Comparison of ENCODE assay signal across 27 cellular contexts in genomic region chr7:46282155-46282554, GRCh38.
A peak's percentile ranks its signal among the peaks of the same experiment; 100 is the strongest.
DNase-seq lines count a peak whose midpoint lies in the region; ATAC-seq, FAIRE-seq and TF ChIP-seq lines count a peak whose summit lies in the region.
"Had no signal": no experiment of that assay in that cellular context is flagged by ENCODE, and none has a peak within 500 bp of the region (broad histone marks: within the 10 kb centered on the region; RNA-seq: fewer than 3 reads in every experiment).

No MANE protein-coding gene starts in this region.

- H3K9me3 ChIP-seq in GM12878 (replicated peaks; ENCODE audit: control insufficient read depth, insufficient read depth, low read length), result no peaks in the 10 kb centered on the region
- no peaks in the 10 kb centered on the region for H3K9me3 ChIP-seq in tibial artery
- H3K9me3 ChIP-seq: A549, body of pancreas, gastroesophageal sphincter, MG63, uterus had no signal

- H3K27me3 ChIP-seq in GM12878 (replicated peaks in 1 of 2; ENCODE audit: control insufficient read depth in 2 of 2, insufficient read depth in 2 of 2, low read length in 1 of 2), result no peaks in the 10 kb centered on the region
- H3K27me3 ChIP-seq in tibial artery, result no peaks in the 10 kb centered on the region
- H3K27me3 ChIP-seq: body of pancreas, gastroesophageal sphincter, MG63, uterus had no signal

- CTCF ChIA-PET in Calu3 (lab: Charles Lee) (interaction anchor here (0.7 to 1.2 kb wide), 3 partner anchors 9 to 56 kb away, joined by 4 to 10 read pairs (median 5); no protein-coding TSS in a partner anchor), GM12878 (lab: Yijun Ruan, JAX) (interaction anchor here (1.2 to 1.8 kb wide), 4 partner anchors 10 to 360 kb away, joined by 3 to 5 read pairs (median 3); partner anchors contain the start of gene IGFBP3)

- peaks cover 47% of the 10 kb centered on the region for H3K4me1 Mint-ChIP-seq in Calu3 (ENCODE audit: low read depth, unreplicated experiment)
- H3K4me1 Mint-ChIP-seq: activated naive CD8-positive, alpha-beta T cell treated with anti-CD3 and anti-CD28 coated beads, Interleukin-2, amount 10 ng/mL, durations not matched to agents 7 days and 5 days; B cell; naive B cell had no signal

- no peak overlapping the region for H3K4me3 ChIP-seq in GM12878
- H3K4me3 ChIP-seq in tibial artery, result no peak overlapping the region
- H3K4me3 ChIP-seq in coronary artery, result no peak overlapping the region
- H3K4me3 ChIP-seq: A549, body of pancreas, gastroesophageal sphincter, MG63, uterus had no signal

- no peaks in the 10 kb centered on the region for H3K36me3 ChIP-seq in GM12878 (ENCODE audit: control insufficient read depth in 2 of 2, insufficient read depth in 2 of 2, low read length in 1 of 2)
- no peaks in the 10 kb centered on the region for H3K36me3 ChIP-seq in tibial artery
- H3K36me3 ChIP-seq: gastroesophageal sphincter, MG63, uterus had no signal

- DNase-seq in Calu3 (peak; percentile 30), GM12878 (ENCODE audit: low read depth, low spot score) (peak; percentile 15), kidney glomerular epithelial cell (lab: John Stamatoyannopoulos, UW) (peak; percentile 28), head of caudate nucleus (no peak), tibial artery (no peak), coronary artery (ENCODE audit: low spot score) (no peak), MV-4-11 (lab: John Stamatoyannopoulos, UW) (no peak)
- DNase-seq: activated CD4-positive, alpha-beta T cell treated with anti-CD3 and anti-CD28 coated beads, Interleukin-2, amount 50 U/mL, for 48 hours; activated CD8-positive, alpha-beta memory T cell treated with anti-CD3 and anti-CD28 coated beads, Interleukin-2, amount 50 U/mL, for 48 hours; activated effector memory CD4-positive, alpha-beta T cell treated with Interleukin-2 at 50 U/mL for 16 hours; activated naive CD8-positive, alpha-beta T cell treated with anti-CD3 and anti-CD28 coated beads, Interleukin-2, amount 10 ng/mL, durations not matched to agents 7 days and 5 days; body of pancreas; DMS79 treated with DMSO at 0.1 percent for 48 hours; effector memory CD8-positive, alpha-beta T cell; left colon; MG63; naive B cell; NCI-H1436 treated with DMSO at 0.1 percent for 48 hours; NCI-H510A treated with DMSO at 0.1 percent for 48 hours; NK-92 treated with Interleukin-12 subunit alpha and Interleukin-12 subunit beta, amount 100 ng/mL, for 24 hours; retina; uterus had no signal

- intact Hi-C loops in Calu3 (cut with micrococcal nuclease; ENCODE audit: unreplicated experiment), result no loop called here
- intact Hi-C loops in GM12878 (cut with micrococcal nuclease; ENCODE audit: unreplicated experiment), result no loop called here
- intact Hi-C loops in head of caudate nucleus (cut with DNase I), result no loop called here
- intact Hi-C loops in tibial artery (cut with DNase I; ENCODE audit: low total_unique reads), result no loop called here

- H3K4me1 ChIP-seq in GM12878 (ENCODE audit: control insufficient read depth, insufficient read depth, low read length) (no peaks in the 10 kb centered on the region), tibial artery (no peaks in the 10 kb centered on the region)
- H3K4me1 ChIP-seq: gastroesophageal sphincter, uterus had no signal

- H3K79me2 ChIP-seq in GM12878 (ENCODE audit: control insufficient read depth, insufficient read depth, low read length), result no peaks in the 10 kb centered on the region

- no peak for TF ChIP-seq RAD21 in GM12878 (IDR thresholded peaks at IDR 0.05; ENCODE audit: insufficient read depth, low read depth, low read length)

- H2AFZ ChIP-seq in GM12878 (ENCODE audit: control insufficient read depth, low read depth, low read length), result no peak overlapping the region; the same call in 1 of the 2 replicates

- RAD21 ChIA-PET in GM12878 (lab: Charles Lee; ENCODE audit: unreplicated experiment), result interaction anchor here (0.6 to 3.9 kb wide), 12 partner anchors 9 to 359 kb away, joined by 3 to 32 read pairs (median 6); no protein-coding TSS in a partner anchor

- POLR2A ChIA-PET in GM12878 (lab: Charles Lee), result interaction anchor here (0.6 kb wide), 4 partner anchors 126 to 615 kb away, joined by 3 to 6 read pairs (median 4); no protein-coding TSS in a partner anchor

- BruUV-seq in Calu3 (replicated peaks; lab: Mats Ljungman, UMichigan), result no TSS peak
- BruUV-seq in GM12878 (replicated peaks; lab: Mats Ljungman, UMichigan), result no TSS peak

- TF ChIP-seq EP300 in GM12878 (IDR thresholded peaks at IDR 0.05; ENCODE audit: borderline replicate concordance in 1 of 2, control insufficient read depth in 1 of 2, low read depth in 2 of 2, low read length in 2 of 2), result 0 out of 4 replicates have a peak, but pooled peaks of 1 of the 2 experiments have one; percentile 5

- peaks cover 7% of the 10 kb centered on the region for H3K36me3 Mint-ChIP-seq in Calu3 (ENCODE audit: insufficient read depth, unreplicated experiment)
- H3K36me3 Mint-ChIP-seq: activated naive CD8-positive, alpha-beta T cell treated with anti-CD3 and anti-CD28 coated beads, Interleukin-2, amount 10 ng/mL, durations not matched to agents 7 days and 5 days; naive B cell had no signal

- TF ChIP-seq POLR2A in GM12878 (IDR thresholded peaks at IDR 0.05; ENCODE audit: low read depth, low read length), result no peak

- no peak for TF ChIP-seq CTCF in Calu3 (IDR thresholded peaks at IDR 0.05; ENCODE audit: unreplicated experiment)
- TF ChIP-seq CTCF in GM12878 (IDR thresholded peaks at IDR 0.05 in 2 of 3, conservative IDR thresholded peaks at IDR 0.05 in 1 of 3; ENCODE audit: control insufficient read depth in 2 of 3, extremely low read depth in 1 of 3, insufficient read depth in 1 of 3, low read depth in 3 of 3, low read length in 3 of 3), result no peak
- TF ChIP-seq CTCF in tibial artery (IDR thresholded peaks at IDR 0.05), result no peak
- TF ChIP-seq CTCF in coronary artery (IDR thresholded peaks at IDR 0.05), result no peak

- WGBS in GM12878 (ENCODE audit: insufficient coverage, insufficient replicate concordance, low lambda C conversion rate, missing lambda C conversion rate), result 0% methylated on average over 1 of the region's 1 CpG

- ATAC-seq in HG02623 (IDR thresholded peaks at IDR 0.05; ENCODE audit: unreplicated experiment) (peak; percentile 38), GM12878 (peak; percentile 78)
- ATAC-seq: A549; body of pancreas; effector memory CD8-positive, alpha-beta T cell; gastroesophageal sphincter; left colon; Panc1 had no signal

- H3K9ac ChIP-seq in GM12878 (ENCODE audit: control insufficient read depth, insufficient read depth, low read length), result no peak overlapping the region

- H3K27ac ChIP-seq in GM12878 (ENCODE audit: control insufficient read depth, insufficient read depth) (no peak overlapping the region; the same call in 1 of the 2 replicates), tibial artery (no peak overlapping the region), coronary artery (no peak overlapping the region)
- H3K27ac ChIP-seq: A549, gastroesophageal sphincter, uterus had no signal

- no peak overlapping the region for H3K4me2 ChIP-seq in GM12878 (ENCODE audit: control insufficient read depth, insufficient read depth)
- H3K4me2 ChIP-seq: A549 had no signal

- H3K27me3 Mint-ChIP-seq in Calu3 (ENCODE audit: unreplicated experiment), result no peaks in the 10 kb centered on the region
- H3K27me3 Mint-ChIP-seq: activated naive CD8-positive, alpha-beta T cell treated with anti-CD3 and anti-CD28 coated beads, Interleukin-2, amount 10 ng/mL, durations not matched to agents 7 days and 5 days; B cell; effector memory CD8-positive, alpha-beta T cell; naive B cell had no signal

- H3K27ac Mint-ChIP-seq in Calu3 (ENCODE audit: unreplicated experiment), result no peak overlapping the region
- H3K27ac Mint-ChIP-seq: activated naive CD8-positive, alpha-beta T cell treated with anti-CD3 and anti-CD28 coated beads, Interleukin-2, amount 10 ng/mL, durations not matched to agents 7 days and 5 days; B cell; effector memory CD8-positive, alpha-beta T cell; naive B cell had no signal

- FAIRE-seq in GM12878 (lab: Jason Lieb, UNC), result no peak
- FAIRE-seq: A549 had no signal

- no peaks in the 10 kb centered on the region for H4K20me1 ChIP-seq in GM12878 (ENCODE audit: control insufficient read depth, insufficient read depth)

- peaks cover 3% of the 10 kb centered on the region for H3K9me3 Mint-ChIP-seq in Calu3 (ENCODE audit: low read depth, unreplicated experiment)
- H3K9me3 Mint-ChIP-seq: activated naive CD8-positive, alpha-beta T cell treated with anti-CD3 and anti-CD28 coated beads, Interleukin-2, amount 10 ng/mL, durations not matched to agents 7 days and 5 days had no signal

- in situ Hi-C loops in GM12878 (cut with MboI), result no loop called here

- SMC1A ChIA-PET in GM12878 (lab: Charles Lee; ENCODE audit: uncharacterized antibody, unreplicated experiment), result interaction anchor here (0.6 to 8.9 kb wide), 14 partner anchors 7 to 360 kb away, joined by 3 to 64 read pairs (median 4); no protein-coding TSS in a partner anchor

- H3K4me3 Mint-ChIP-seq in Calu3 (ENCODE audit: low read depth, unreplicated experiment), result no peak overlapping the region
- H3K4me3 Mint-ChIP-seq: activated naive CD8-positive, alpha-beta T cell treated with anti-CD3 and anti-CD28 coated beads, Interleukin-2, amount 10 ng/mL, durations not matched to agents 7 days and 5 days; B cell; effector memory CD8-positive, alpha-beta T cell; naive B cell had no signal

TF ChIP-seq in GM12878, 131 proteins besides CTCF, POLR2A, EP300 and RAD21 (continues in another document):
- TF ChIP-seq IKZF1 (conservative IDR thresholded peaks at IDR 0.05) (peak; percentile 64), EED (IDR thresholded peaks at IDR 0.05; ENCODE audit: low read depth) (peak; percentile 79), LARP7 (IDR thresholded peaks at IDR 0.05) (no peak), CEBPB (IDR thresholded peaks at IDR 0.05; ENCODE audit: borderline replicate concordance in 1 of 2, low read depth in 2 of 2, low read length in 2 of 2) (0 out of 4 replicates have a peak, but pooled peaks of 1 of the 2 experiments have one; percentile 25), CREB1 (IDR thresholded peaks at IDR 0.05; ENCODE audit: low read depth) (no peak), ZNF622 (IDR thresholded peaks at IDR 0.05) (no peak), NFYA (IDR thresholded peaks at IDR 0.05; ENCODE audit: borderline replicate concordance, low read depth, low read length) (no peak), NFIC (IDR thresholded peaks at IDR 0.05; ENCODE audit: low read depth, low read length) (0 out of 2 replicates have a peak, but pooled peaks have one; percentile 25), TARDBP (IDR thresholded peaks at IDR 0.05; ENCODE audit: borderline replicate concordance) (no peak)

Comparison
In these comparisons a context has a peak if more than half of its experiments do, and no peak if none do; other contexts are left out.
1. DNase-seq: peak in Calu3 (single experiment), GM12878 (single experiment) and kidney glomerular epithelial cell (single experiment); none in head of caudate nucleus (0 of 42), tibial artery (0 of 2), coronary artery (single experiment) and MV-4-11 (single experiment).